In genomic region chr17:59845595-59846390, GRCh38 we compare ENCODE assay signal across 8 cellular contexts. TPM values are rescaled to one million over a fixed set of nuclear protein-coding genes. Genes with fewer than 3 reads are reported as not detected.
DNase-seq lines count a peak whose midpoint lies in the region; ATAC-seq, FAIRE-seq and TF ChIP-seq lines count a peak whose summit lies in the region.

No MANE protein-coding gene starts in this region.

- FAIRE-seq in bronchial epithelial cell (lab: Jason Lieb, UNC): no peak

- no peaks in the 10 kb centered on the region for H3K27me3 ChIP-seq in Karpas-422 (ENCODE audit: low read length)
- no peaks in the 10 kb centered on the region for H3K27me3 ChIP-seq in RWPE2 (ENCODE audit: insufficient read depth, poor library complexity, severe bottlenecking)
- H3K27me3 ChIP-seq in bronchial epithelial cell (ENCODE audit: control insufficient read depth, insufficient read depth, low read length): no peaks in the 10 kb centered on the region
- H3K27me3 ChIP-seq in lower lobe of right lung (ENCODE audit: low read depth): no peaks in the 10 kb centered on the region
- no peaks in the 10 kb centered on the region for H3K27me3 ChIP-seq in thoracic aorta (replicated peaks; ENCODE audit: insufficient read depth)

- H2AFZ ChIP-seq in Karpas-422 (ENCODE audit: low read length): no peak overlapping the region

- H3K79me2 ChIP-seq in Karpas-422 (ENCODE audit: low read length): no peaks in the 10 kb centered on the region

- intact Hi-C loops in lower lobe of right lung (cut with DNase I): no loop called here

- no peaks in the 10 kb centered on the region for H4K20me1 ChIP-seq in Karpas-422 (ENCODE audit: insufficient read depth, low read depth, low read length)

- H3K9ac ChIP-seq in Karpas-422 (ENCODE audit: low read length): no peak overlapping the region

- TF ChIP-seq CTCF in RWPE2 (IDR thresholded peaks at IDR 0.05; ENCODE audit: poor library complexity, severe bottlenecking): no peak
- no peak for TF ChIP-seq CTCF in bronchial epithelial cell (IDR thresholded peaks at IDR 0.05; ENCODE audit: insufficient read depth, low read length, severe bottlenecking)
- TF ChIP-seq CTCF in lower lobe of right lung (IDR thresholded peaks at IDR 0.05): no peak
- no peak for TF ChIP-seq CTCF in thoracic aorta (IDR thresholded peaks at IDR 0.05)

- H3K4me2 ChIP-seq in Karpas-422 (ENCODE audit: low read depth, low read length, poor library complexity, severe bottlenecking): peak overlapping the region; percentile 27

- H3K4me3 ChIP-seq in Karpas-422 (ENCODE audit: low read length): no peak overlapping the region
- H3K4me3 ChIP-seq in RWPE2 (ENCODE audit: severe bottlenecking): no peak overlapping the region
- H3K4me3 ChIP-seq in bronchial epithelial cell (ENCODE audit: low read depth, low read length): peak overlapping the region; percentile 13
- peak overlapping the region; percentile 1 for H3K4me3 ChIP-seq in lower lobe of right lung
- H3K4me3 ChIP-seq in thoracic aorta: peak overlapping the region; percentile 43

- peak; percentile 98 for DNase-seq in DMS53 (lab: John Stamatoyannopoulos, UW)
- DNase-seq in Karpas-422: no peak
- DNase-seq in RWPE2 (ENCODE audit: low spot score): peak; percentile 87
- peak; percentile 98 for DNase-seq in bronchial epithelial cell (ENCODE audit: low read depth)
- DNase-seq in lower lobe of right lung: peak; percentile 55
- no peak for DNase-seq in thoracic aorta (ENCODE audit: low spot score)

- H3K9me3 ChIP-seq in Karpas-422 (ENCODE audit: low read length): no peaks in the 10 kb centered on the region
- no peaks in the 10 kb centered on the region for H3K9me3 ChIP-seq in RWPE2 (ENCODE audit: severe bottlenecking)
- no peaks in the 10 kb centered on the region for H3K9me3 ChIP-seq in lower lobe of right lung
- H3K9me3 ChIP-seq in thoracic aorta: no peaks in the 10 kb centered on the region

- no peaks in the 10 kb centered on the region for H3K9me2 ChIP-seq in Karpas-422 (replicated peaks; ENCODE audit: insufficient read depth, low read length)

- H3K27ac ChIP-seq in Karpas-422 (ENCODE audit: low read length) (no peak overlapping the region), RWPE2 (ENCODE audit: poor library complexity, severe bottlenecking) (peak overlapping the region; percentile 100), lower lobe of right lung (peak overlapping the region; percentile 84), thoracic aorta (peak overlapping the region; percentile 78 to 86)

- H3K36me3 ChIP-seq in Karpas-422 (ENCODE audit: insufficient read depth, low read length) (peaks cover 2% of the 10 kb centered on the region; the same call in 1 of the 2 replicates), RWPE2 (ENCODE audit: low read depth) (peaks cover 11% of the 10 kb centered on the region), bronchial epithelial cell (ENCODE audit: control insufficient read depth, insufficient read depth, low read length) (no peaks in the 10 kb centered on the region), lower lobe of right lung (peaks cover 4% of the 10 kb centered on the region), thoracic aorta (no peaks in the 10 kb centered on the region)

- ATAC-seq in RWPE2 (ENCODE audit: low read depth) (peak; percentile 28), lower lobe of right lung (peak; percentile 58 to 60), thoracic aorta (ENCODE audit: insufficient number of reproducible peaks, low FRiP score, low read depth) (no peak), HG03571 (IDR thresholded peaks at IDR 0.05; ENCODE audit: unreplicated experiment) (no peak), GM21619 (IDR thresholded peaks at IDR 0.05; ENCODE audit: unreplicated experiment) (no peak)

- H3K4me1 ChIP-seq in Karpas-422 (ENCODE audit: low read length): peaks cover 23% of the 10 kb centered on the region
- H3K4me1 ChIP-seq in RWPE2 (ENCODE audit: insufficient read depth, poor library complexity, severe bottlenecking): peaks cover 31% of the 10 kb centered on the region
- H3K4me1 ChIP-seq in lower lobe of right lung: peaks cover 79% of the 10 kb centered on the region
- H3K4me1 ChIP-seq in thoracic aorta (ENCODE audit: control insufficient read depth in 1 of 2, low read depth in 2 of 2): peaks cover 30 to 60% of the 10 kb centered on the region in 2 donors

RNA-seq across cellular contexts. Expression of gene TUBD1, which starts 47.0 kb away (rescaled TPM):
- 3.1 and 7.3 TPM in 2 replicates for total RNA-seq in Karpas-422 (2014; rRNA removed; shearing (Covaris generic); ENCODE audit: low replicate concordance)
- total RNA-seq in bronchial epithelial cell (7.6 TPM in 2 replicates), lower lobe of right lung (14.7 TPM), thoracic aorta (10 to 100 TPM; 11.0 to 28.0 TPM)

RNA-seq across cellular contexts. Expression of gene RPS6KB1, which starts 47.1 kb away (rescaled TPM):
- 22.0 and 22.8 TPM in 2 replicates for total RNA-seq in Karpas-422 (2014; rRNA removed; shearing (Covaris generic); ENCODE audit: low replicate concordance)
- 37.1 and 39.0 TPM in 2 replicates for total RNA-seq in bronchial epithelial cell
- 29.0 TPM for total RNA-seq in lower lobe of right lung
- total RNA-seq in thoracic aorta: 10 to 100 TPM; 31.0 to 62.6 TPM

Comparison
In these comparisons a context has a peak if more than half of its experiments do, and no peak if none do; other contexts are left out.
1. DNase-seq: peak in DMS53 (single experiment), RWPE2 (single experiment), bronchial epithelial cell (single experiment) and lower lobe of right lung (single experiment); none in Karpas-422 (single experiment) and thoracic aorta (single experiment).
2. H3K4me3 ChIP-seq: peak in bronchial epithelial cell (single experiment), lower lobe of right lung (single experiment) and thoracic aorta (single experiment); none in Karpas-422 (single experiment) and RWPE2 (single experiment).
3. ATAC-seq: peak in RWPE2 (single experiment) and lower lobe of right lung (2 of 2); none in thoracic aorta (single experiment), HG03571 (single experiment) and GM21619 (single experiment).